In genomic region chr12:53344824-53345485, GRCh38 we compare ENCODE assay signal across 8 cellular contexts. TPM values are rescaled to one million over a fixed set of nuclear protein-coding genes. Genes with fewer than 3 reads are reported as not detected.
DNase-seq lines count a peak whose midpoint lies in the region; ATAC-seq and TF ChIP-seq lines count a peak whose summit lies in the region.

No MANE protein-coding gene starts in this region.

- H3K9ac ChIP-seq in adipocyte (ENCODE audit: low read length), result peak overlapping the region; percentile 87

- peak overlapping the region; percentile 24 for H3K27ac ChIP-seq in KOPT-K1 (ENCODE audit: low read depth, low read length, poor library complexity, severe bottlenecking)
- peak overlapping the region; percentile 55 to 93 (median 86) for H3K27ac ChIP-seq in heart right ventricle
- peak overlapping the region; percentile 57 to 90 (median 78) for H3K27ac ChIP-seq in upper lobe of left lung

- peak in 1 of 4 donors; percentile 38 for TF ChIP-seq POLR2A in upper lobe of left lung (IDR thresholded peaks at IDR 0.05)

- no peaks in the 10 kb centered on the region for H3K36me3 ChIP-seq in KOPT-K1 (ENCODE audit: insufficient read depth, low read length)
- H3K36me3 ChIP-seq in adipocyte (ENCODE audit: control insufficient read depth, insufficient read depth, low read length, severe bottlenecking), result no peaks in the 10 kb centered on the region
- no peaks in the 10 kb centered on the region for H3K36me3 ChIP-seq in heart right ventricle
- H3K36me3 ChIP-seq in upper lobe of left lung, result no peaks in the 10 kb centered on the region

- TF ChIP-seq CTCF in heart right ventricle (IDR thresholded peaks at IDR 0.05) (peak; percentile 58 to 90 (median 77)), upper lobe of left lung (IDR thresholded peaks at IDR 0.05) (peak; percentile 56 to 78 (median 64))

- WGBS in heart right ventricle, 2 donors, result 0 to 1% methylated on average over 44 to 49 of the region's 50 CpGs
- WGBS in upper lobe of left lung, 2 donors, result 0 to 2% methylated on average over 8 to 11 of the region's 50 CpGs

- H3K9me3 ChIP-seq in KOPT-K1 (ENCODE audit: insufficient read depth, low read length, poor library complexity, severe bottlenecking), result no peaks in the 10 kb centered on the region
- H3K9me3 ChIP-seq in adipocyte (ENCODE audit: control insufficient read depth, low read length), result no peaks in the 10 kb centered on the region
- no peaks in the 10 kb centered on the region for H3K9me3 ChIP-seq in heart right ventricle
- H3K9me3 ChIP-seq in upper lobe of left lung, result no peaks in the 10 kb centered on the region

- ATAC-seq in GM19035 (IDR thresholded peaks at IDR 0.05; ENCODE audit: unreplicated experiment) (peak; percentile 78), heart right ventricle (peak; percentile 91 to 97 (median 95)), upper lobe of left lung (ENCODE audit: low FRiP score in 2 of 2) (peak; percentile 83 to 95)

- H3K4me1 ChIP-seq in adipocyte (ENCODE audit: control insufficient read depth, insufficient read depth, low read length) (peaks cover 21% of the 10 kb centered on the region), heart right ventricle (peaks cover 5 to 23% (median 16%) of the 10 kb centered on the region in 9 donors), upper lobe of left lung (peaks cover 13 to 19% (median 18%) of the 10 kb centered on the region in 4 donors)

- TF ChIP-seq EP300 in upper lobe of left lung (IDR thresholded peaks at IDR 0.05), result no peak

- H3K4me3 ChIP-seq in adipocyte (ENCODE audit: low read length), result peak overlapping the region; percentile 87
- peak overlapping the region; percentile 42 to 82 (median 71) for H3K4me3 ChIP-seq in heart right ventricle
- H3K4me3 ChIP-seq in upper lobe of left lung, result peak overlapping the region; percentile 59 to 70 (median 66)

- DNase-seq in AG08395 (ENCODE audit: low spot score), result peak; percentile 82
- peak; percentile 35 to 88 for DNase-seq in SW 1271 (lab: John Stamatoyannopoulos, UW)
- DNase-seq in adipocyte (ENCODE audit: low read depth), result peak; percentile 91
- peak; percentile 80 to 82 for DNase-seq in heart right ventricle
- DNase-seq in posterior cingulate gyrus, result peak; percentile 65 to 96 (median 78)
- DNase-seq in upper lobe of left lung, result peak; percentile 74 to 91

- H3K27me3 ChIP-seq in adipocyte (replicated peaks; ENCODE audit: control insufficient read depth, insufficient read depth, low read length) (peaks cover 9% of the 10 kb centered on the region), heart right ventricle (no peaks in the 10 kb centered on the region), upper lobe of left lung (no peaks in the 10 kb centered on the region)

- intact Hi-C loops in heart right ventricle (cut with DNase I) (loop anchor here in 7 of 10 donors (1.0 to 2.0 kb wide), 3 partner anchors 18 to 21 kb away; no protein-coding TSS in a partner anchor), posterior cingulate gyrus (cut with DNase I) (loop anchor here (1.0 to 2.0 kb wide), 2 partner anchors 20 to 132 kb away; no protein-coding TSS in a partner anchor)

RNA-seq across cellular contexts. Expression of gene SP7, which starts 8.8 kb away (rescaled TPM):
- total RNA-seq in heart right ventricle (not detected), upper lobe of left lung (not detected)
- polyA plus RNA-seq in heart right ventricle, result not detected

RNA-seq across cellular contexts. Expression of gene AAAS, which starts 23.5 kb away (rescaled TPM):
- total RNA-seq in heart right ventricle (10 to 100 TPM; 33.5 to 42.2 (median 34.9) TPM), upper lobe of left lung (100 to 1,000 TPM in 1 of 6 donors, 10 to 100 TPM in 5; 27.2 to 138 (median 40.4) TPM)
- 10 to 100 TPM; 33.9 to 52.8 TPM for polyA plus RNA-seq in heart right ventricle

RNA-seq across cellular contexts. Expression of gene SP1, which starts 35.0 kb away (rescaled TPM):
- total RNA-seq in heart right ventricle, result 10 to 100 TPM; 27.2 to 42.4 (median 32.3) TPM
- 1 to 10 TPM; 7.8 to 8.8 TPM for polyA plus RNA-seq in heart right ventricle
- 10 to 100 TPM; 46.6 to 82.2 (median 61.7) TPM for total RNA-seq in upper lobe of left lung

RNA-seq across cellular contexts. Expression of gene MYG1, which starts 45.5 kb away (rescaled TPM):
- total RNA-seq in heart right ventricle, result 10 to 100 TPM; 26.8 to 40.1 (median 36.0) TPM
- 100 to 1,000 TPM in 1 of 2 donors, 10 to 100 TPM in 1; 69.4 to 115 TPM for polyA plus RNA-seq in heart right ventricle
- total RNA-seq in upper lobe of left lung, result 10 to 100 TPM; 29.1 to 50.7 (median 34.8) TPM

RNA-seq across cellular contexts. Expression of gene PFDN5, which starts 49.6 kb away (rescaled TPM):
- total RNA-seq in heart right ventricle (100 to 1,000 TPM; 307 to 413 (median 339) TPM), upper lobe of left lung (100 to 1,000 TPM; 374 to 580 (median 445) TPM)
- polyA plus RNA-seq in heart right ventricle, result 1,000 to 10,000 TPM in 1 of 2 donors, 100 to 1,000 TPM in 1; 658 to 1,216 TPM

Comparison
In these comparisons a context has a peak if more than half of its experiments do, and no peak if none do; other contexts are left out.
1. Peak in every context shown above with its lines: DNase-seq, ATAC-seq, H3K4me3 ChIP-seq and H3K27ac ChIP-seq.
2. H3K27ac ChIP-seq: peak in every context shown above with its lines; median percentile 86 in heart right ventricle; 78 in upper lobe of left lung; 24 in KOPT-K1.